1 cellular context compared by ENCODE assay signal in the genomic region with DNA sequence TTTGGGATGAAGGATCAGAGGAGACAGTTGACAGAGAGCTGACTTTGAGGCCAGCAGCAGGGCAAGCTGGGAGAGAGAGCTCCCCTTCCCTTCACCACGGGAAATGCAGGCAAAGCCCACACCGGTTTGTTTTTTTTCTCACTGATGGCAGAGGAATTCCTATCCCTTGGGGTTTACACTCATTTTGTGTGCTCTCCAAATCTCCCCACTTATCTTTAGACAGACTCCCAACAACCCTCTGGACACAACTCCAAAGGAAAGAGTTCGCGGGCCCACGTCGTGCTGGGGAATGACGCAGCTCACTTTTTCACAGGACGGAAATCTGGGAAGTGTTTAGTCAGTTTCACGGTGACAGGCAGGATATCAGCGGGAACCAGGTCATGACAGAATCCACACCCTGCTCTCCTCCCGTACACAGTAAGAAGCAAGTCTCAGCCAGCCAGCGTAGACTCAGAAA.
A peak's percentile ranks its signal among the peaks of the same experiment; 100 is the strongest.
TF ChIP-seq lines count a peak whose summit lies in the region.

No MANE protein-coding gene starts in this region.

TF ChIP-seq in HEK293, 187 proteins besides CTCF, POLR2A, EP300 and RAD21 (continued from another document and continues in another):
- TF ChIP-seq, protein P1, sequence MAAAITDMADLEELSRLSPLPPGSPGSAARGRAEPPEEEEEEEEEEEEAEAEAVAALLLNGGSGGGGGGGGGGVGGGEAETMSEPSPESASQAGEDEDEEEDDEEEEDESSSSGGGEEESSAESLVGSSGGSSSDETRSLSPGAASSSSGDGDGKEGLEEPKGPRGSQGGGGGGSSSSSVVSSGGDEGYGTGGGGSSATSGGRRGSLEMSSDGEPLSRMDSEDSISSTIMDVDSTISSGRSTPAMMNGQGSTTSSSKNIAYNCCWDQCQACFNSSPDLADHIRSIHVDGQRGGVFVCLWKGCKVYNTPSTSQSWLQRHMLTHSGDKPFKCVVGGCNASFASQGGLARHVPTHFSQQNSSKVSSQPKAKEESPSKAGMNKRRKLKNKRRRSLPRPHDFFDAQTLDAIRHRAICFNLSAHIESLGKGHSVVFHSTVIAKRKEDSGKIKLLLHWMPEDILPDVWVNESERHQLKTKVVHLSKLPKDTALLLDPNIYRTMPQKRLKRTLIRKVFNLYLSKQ (tag by site-specific recombination; IDR thresholded peaks at IDR 0.05; ENCODE audit: borderline replicate concordance) = no peak
- TF ChIP-seq ZBTB7A (tag by site-specific recombination; IDR thresholded peaks at IDR 0.05; ENCODE audit: low read depth) (no peak), ZNF433 (tag by site-specific recombination; IDR thresholded peaks at IDR 0.05; ENCODE audit: low read depth) (no peak), GFI1B (tag by site-specific recombination; IDR thresholded peaks at IDR 0.05) (no peak), ZNF155 (tag by site-specific recombination; IDR thresholded peaks at IDR 0.05) (no peak), ZNF585B (tag by site-specific recombination; IDR thresholded peaks at IDR 0.05) (no peak), ZNF335 (tag by site-specific recombination; conservative IDR thresholded peaks at IDR 0.05) (peak; percentile 52; the same call in 1 of the 2 replicates), ZNF423 (tag by site-specific recombination; IDR thresholded peaks at IDR 0.05) (no peak), ZNF473 (tag by site-specific recombination; IDR thresholded peaks at IDR 0.05) (no peak), GLI2 (tag by site-specific recombination; IDR thresholded peaks at IDR 0.05; ENCODE audit: borderline replicate concordance, low read depth) (no peak), ZNF10 (tag by site-specific recombination; IDR thresholded peaks at IDR 0.05) (no peak), ZNF549 (tag by site-specific recombination; IDR thresholded peaks at IDR 0.05) (no peak), RBAK (tag by site-specific recombination; IDR thresholded peaks at IDR 0.05) (no peak), ZNF600 (tag by site-specific recombination; IDR thresholded peaks at IDR 0.05) (peak; percentile 77), ZNF354C (tag by site-specific recombination; IDR thresholded peaks at IDR 0.05; ENCODE audit: borderline replicate concordance, low read depth) (no peak), ZNF792 (tag by site-specific recombination; IDR thresholded peaks at IDR 0.05) (no peak), ZIC2 (tag by site-specific recombination; IDR thresholded peaks at IDR 0.05) (peak; percentile 54), ZNF530 (tag by site-specific recombination; IDR thresholded peaks at IDR 0.05; ENCODE audit: low read depth) (no peak), ZNF621 (tag by site-specific recombination; IDR thresholded peaks at IDR 0.05) (no peak), SP3 (tag by site-specific recombination; IDR thresholded peaks at IDR 0.05) (no peak), ZNF548 (tag by site-specific recombination; IDR thresholded peaks at IDR 0.05) (no peak), ZNF112 (tag by site-specific recombination; IDR thresholded peaks at IDR 0.05) (no peak), ZNF76 (tag by site-specific recombination; IDR thresholded peaks at IDR 0.05; ENCODE audit: borderline replicate concordance, low read depth) (peak; percentile 21; the same call in 1 of the 2 replicates), ZNF529 (tag by site-specific recombination; IDR thresholded peaks at IDR 0.05; ENCODE audit: insufficient replicate concordance) (no peak), SETDB1 (IDR thresholded peaks at IDR 0.05; ENCODE audit: insufficient read length, low read length) (no peak), KLF7 (tag by site-specific recombination; IDR thresholded peaks at IDR 0.05; ENCODE audit: borderline replicate concordance) (no peak), SCRT2 (tag by site-specific recombination; IDR thresholded peaks at IDR 0.05) (no peak), ZNF654 (tag by site-specific recombination; IDR thresholded peaks at IDR 0.05; ENCODE audit: low read depth) (no peak), SCRT1 (tag by site-specific recombination; IDR thresholded peaks at IDR 0.05; ENCODE audit: borderline replicate concordance) (no peak), ZBTB21 (tag by site-specific recombination; IDR thresholded peaks at IDR 0.05) (0 out of 2 replicates have a peak, but pooled peaks have one; percentile 12), ZBTB1 (tag by site-specific recombination; IDR thresholded peaks at IDR 0.05) (no peak), ZFP41 (tag by site-specific recombination; IDR thresholded peaks at IDR 0.05; ENCODE audit: borderline replicate concordance) (no peak), KLF8 (tag by site-specific recombination; IDR thresholded peaks at IDR 0.05) (no peak), ZNF521 (tag by site-specific recombination; IDR thresholded peaks at IDR 0.05) (no peak), ZNF214 (tag by site-specific recombination; IDR thresholded peaks at IDR 0.05; ENCODE audit: borderline replicate concordance) (no peak), ZBTB20 (tag by site-specific recombination; IDR thresholded peaks at IDR 0.05) (no peak), ZNF223 (tag by site-specific recombination; IDR thresholded peaks at IDR 0.05) (no peak), ZNF785 (tag by site-specific recombination; IDR thresholded peaks at IDR 0.05) (no peak), ZNF747 (tag by site-specific recombination; IDR thresholded peaks at IDR 0.05) (no peak)
- TF ChIP-seq, protein P2, sequence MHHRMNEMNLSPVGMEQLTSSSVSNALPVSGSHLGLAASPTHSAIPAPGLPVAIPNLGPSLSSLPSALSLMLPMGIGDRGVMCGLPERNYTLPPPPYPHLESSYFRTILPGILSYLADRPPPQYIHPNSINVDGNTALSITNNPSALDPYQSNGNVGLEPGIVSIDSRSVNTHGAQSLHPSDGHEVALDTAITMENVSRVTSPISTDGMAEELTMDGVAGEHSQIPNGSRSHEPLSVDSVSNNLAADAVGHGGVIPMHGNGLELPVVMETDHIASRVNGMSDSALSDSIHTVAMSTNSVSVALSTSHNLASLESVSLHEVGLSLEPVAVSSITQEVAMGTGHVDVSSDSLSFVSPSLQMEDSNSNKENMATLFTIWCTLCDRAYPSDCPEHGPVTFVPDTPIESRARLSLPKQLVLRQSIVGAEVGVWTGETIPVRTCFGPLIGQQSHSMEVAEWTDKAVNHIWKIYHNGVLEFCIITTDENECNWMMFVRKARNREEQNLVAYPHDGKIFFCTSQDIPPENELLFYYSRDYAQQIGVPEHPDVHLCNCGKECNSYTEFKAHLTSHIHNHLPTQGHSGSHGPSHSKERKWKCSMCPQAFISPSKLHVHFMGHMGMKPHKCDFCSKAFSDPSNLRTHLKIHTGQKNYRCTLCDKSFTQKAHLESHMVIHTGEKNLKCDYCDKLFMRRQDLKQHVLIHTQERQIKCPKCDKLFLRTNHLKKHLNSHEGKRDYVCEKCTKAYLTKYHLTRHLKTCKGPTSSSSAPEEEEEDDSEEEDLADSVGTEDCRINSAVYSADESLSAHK (tag by site-specific recombination; IDR thresholded peaks at IDR 0.05) = no peak
- TF ChIP-seq, protein P3, sequence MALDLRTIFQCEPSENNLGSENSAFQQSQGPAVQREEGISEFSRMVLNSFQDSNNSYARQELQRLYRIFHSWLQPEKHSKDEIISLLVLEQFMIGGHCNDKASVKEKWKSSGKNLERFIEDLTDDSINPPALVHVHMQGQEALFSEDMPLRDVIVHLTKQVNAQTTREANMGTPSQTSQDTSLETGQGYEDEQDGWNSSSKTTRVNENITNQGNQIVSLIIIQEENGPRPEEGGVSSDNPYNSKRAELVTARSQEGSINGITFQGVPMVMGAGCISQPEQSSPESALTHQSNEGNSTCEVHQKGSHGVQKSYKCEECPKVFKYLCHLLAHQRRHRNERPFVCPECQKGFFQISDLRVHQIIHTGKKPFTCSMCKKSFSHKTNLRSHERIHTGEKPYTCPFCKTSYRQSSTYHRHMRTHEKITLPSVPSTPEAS (tag by site-specific recombination; IDR thresholded peaks at IDR 0.05) = no peak
- TF ChIP-seq, protein P4, sequence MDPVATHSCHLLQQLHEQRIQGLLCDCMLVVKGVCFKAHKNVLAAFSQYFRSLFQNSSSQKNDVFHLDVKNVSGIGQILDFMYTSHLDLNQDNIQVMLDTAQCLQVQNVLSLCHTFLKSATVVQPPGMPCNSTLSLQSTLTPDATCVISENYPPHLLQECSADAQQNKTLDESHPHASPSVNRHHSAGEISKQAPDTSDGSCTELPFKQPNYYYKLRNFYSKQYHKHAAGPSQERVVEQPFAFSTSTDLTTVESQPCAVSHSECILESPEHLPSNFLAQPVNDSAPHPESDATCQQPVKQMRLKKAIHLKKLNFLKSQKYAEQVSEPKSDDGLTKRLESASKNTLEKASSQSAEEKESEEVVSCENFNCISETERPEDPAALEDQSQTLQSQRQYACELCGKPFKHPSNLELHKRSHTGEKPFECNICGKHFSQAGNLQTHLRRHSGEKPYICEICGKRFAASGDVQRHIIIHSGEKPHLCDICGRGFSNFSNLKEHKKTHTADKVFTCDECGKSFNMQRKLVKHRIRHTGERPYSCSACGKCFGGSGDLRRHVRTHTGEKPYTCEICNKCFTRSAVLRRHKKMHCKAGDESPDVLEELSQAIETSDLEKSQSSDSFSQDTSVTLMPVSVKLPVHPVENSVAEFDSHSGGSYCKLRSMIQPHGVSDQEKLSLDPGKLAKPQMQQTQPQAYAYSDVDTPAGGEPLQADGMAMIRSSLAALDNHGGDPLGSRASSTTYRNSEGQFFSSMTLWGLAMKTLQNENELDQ (tag by site-specific recombination; IDR thresholded peaks at IDR 0.05; ENCODE audit: low read depth) = no peak
- TF ChIP-seq, protein P5, sequence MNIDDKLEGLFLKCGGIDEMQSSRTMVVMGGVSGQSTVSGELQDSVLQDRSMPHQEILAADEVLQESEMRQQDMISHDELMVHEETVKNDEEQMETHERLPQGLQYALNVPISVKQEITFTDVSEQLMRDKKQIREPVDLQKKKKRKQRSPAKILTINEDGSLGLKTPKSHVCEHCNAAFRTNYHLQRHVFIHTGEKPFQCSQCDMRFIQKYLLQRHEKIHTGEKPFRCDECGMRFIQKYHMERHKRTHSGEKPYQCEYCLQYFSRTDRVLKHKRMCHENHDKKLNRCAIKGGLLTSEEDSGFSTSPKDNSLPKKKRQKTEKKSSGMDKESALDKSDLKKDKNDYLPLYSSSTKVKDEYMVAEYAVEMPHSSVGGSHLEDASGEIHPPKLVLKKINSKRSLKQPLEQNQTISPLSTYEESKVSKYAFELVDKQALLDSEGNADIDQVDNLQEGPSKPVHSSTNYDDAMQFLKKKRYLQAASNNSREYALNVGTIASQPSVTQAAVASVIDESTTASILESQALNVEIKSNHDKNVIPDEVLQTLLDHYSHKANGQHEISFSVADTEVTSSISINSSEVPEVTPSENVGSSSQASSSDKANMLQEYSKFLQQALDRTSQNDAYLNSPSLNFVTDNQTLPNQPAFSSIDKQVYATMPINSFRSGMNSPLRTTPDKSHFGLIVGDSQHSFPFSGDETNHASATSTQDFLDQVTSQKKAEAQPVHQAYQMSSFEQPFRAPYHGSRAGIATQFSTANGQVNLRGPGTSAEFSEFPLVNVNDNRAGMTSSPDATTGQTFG (tag by site-specific recombination; IDR thresholded peaks at IDR 0.05; ENCODE audit: borderline replicate concordance) = no peak
- TF ChIP-seq, protein P6, sequence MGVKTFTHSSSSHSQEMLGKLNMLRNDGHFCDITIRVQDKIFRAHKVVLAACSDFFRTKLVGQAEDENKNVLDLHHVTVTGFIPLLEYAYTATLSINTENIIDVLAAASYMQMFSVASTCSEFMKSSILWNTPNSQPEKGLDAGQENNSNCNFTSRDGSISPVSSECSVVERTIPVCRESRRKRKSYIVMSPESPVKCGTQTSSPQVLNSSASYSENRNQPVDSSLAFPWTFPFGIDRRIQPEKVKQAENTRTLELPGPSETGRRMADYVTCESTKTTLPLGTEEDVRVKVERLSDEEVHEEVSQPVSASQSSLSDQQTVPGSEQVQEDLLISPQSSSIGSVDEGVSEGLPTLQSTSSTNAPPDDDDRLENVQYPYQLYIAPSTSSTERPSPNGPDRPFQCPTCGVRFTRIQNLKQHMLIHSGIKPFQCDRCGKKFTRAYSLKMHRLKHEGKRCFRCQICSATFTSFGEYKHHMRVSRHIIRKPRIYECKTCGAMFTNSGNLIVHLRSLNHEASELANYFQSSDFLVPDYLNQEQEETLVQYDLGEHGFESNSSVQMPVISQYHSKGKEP (tag by site-specific recombination; IDR thresholded peaks at IDR 0.05) = no peak
- TF ChIP-seq, protein P7, sequence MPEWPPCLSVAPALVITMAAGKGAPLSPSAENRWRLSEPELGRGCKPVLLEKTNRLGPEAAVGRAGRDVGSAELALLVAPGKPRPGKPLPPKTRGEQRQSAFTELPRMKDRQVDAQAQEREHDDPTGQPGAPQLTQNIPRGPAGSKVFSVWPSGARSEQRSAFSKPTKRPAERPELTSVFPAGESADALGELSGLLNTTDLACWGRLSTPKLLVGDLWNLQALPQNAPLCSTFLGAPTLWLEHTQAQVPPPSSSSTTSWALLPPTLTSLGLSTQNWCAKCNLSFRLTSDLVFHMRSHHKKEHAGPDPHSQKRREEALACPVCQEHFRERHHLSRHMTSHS (tag by site-specific recombination; IDR thresholded peaks at IDR 0.05) = no peak
- TF ChIP-seq, protein P8, sequence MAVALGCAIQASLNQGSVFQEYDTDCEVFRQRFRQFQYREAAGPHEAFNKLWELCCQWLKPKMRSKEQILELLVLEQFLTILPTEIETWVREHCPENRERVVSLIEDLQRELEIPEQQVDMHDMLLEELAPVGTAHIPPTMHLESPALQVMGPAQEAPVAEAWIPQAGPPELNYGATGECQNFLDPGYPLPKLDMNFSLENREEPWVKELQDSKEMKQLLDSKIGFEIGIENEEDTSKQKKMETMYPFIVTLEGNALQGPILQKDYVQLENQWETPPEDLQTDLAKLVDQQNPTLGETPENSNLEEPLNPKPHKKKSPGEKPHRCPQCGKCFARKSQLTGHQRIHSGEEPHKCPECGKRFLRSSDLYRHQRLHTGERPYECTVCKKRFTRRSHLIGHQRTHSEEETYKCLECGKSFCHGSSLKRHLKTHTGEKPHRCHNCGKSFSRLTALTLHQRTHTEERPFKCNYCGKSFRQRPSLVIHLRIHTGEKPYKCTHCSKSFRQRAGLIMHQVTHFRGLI (tag by site-specific recombination; IDR thresholded peaks at IDR 0.05) = peak; percentile 81
- TF ChIP-seq, protein P9, sequence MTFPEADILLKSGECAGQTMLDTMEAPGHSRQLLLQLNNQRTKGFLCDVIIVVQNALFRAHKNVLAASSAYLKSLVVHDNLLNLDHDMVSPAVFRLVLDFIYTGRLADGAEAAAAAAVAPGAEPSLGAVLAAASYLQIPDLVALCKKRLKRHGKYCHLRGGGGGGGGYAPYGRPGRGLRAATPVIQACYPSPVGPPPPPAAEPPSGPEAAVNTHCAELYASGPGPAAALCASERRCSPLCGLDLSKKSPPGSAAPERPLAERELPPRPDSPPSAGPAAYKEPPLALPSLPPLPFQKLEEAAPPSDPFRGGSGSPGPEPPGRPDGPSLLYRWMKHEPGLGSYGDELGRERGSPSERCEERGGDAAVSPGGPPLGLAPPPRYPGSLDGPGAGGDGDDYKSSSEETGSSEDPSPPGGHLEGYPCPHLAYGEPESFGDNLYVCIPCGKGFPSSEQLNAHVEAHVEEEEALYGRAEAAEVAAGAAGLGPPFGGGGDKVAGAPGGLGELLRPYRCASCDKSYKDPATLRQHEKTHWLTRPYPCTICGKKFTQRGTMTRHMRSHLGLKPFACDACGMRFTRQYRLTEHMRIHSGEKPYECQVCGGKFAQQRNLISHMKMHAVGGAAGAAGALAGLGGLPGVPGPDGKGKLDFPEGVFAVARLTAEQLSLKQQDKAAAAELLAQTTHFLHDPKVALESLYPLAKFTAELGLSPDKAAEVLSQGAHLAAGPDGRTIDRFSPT (tag by site-specific recombination; IDR thresholded peaks at IDR 0.05) = no peak
